ENCODE assay signal across 8 cellular contexts in genomic region chr1:27569088-27569459, GRCh38. TPM values are rescaled to one million over a fixed set of nuclear protein-coding genes. Genes with fewer than 3 reads are reported as not detected.
DNase-seq lines count a peak whose midpoint lies in the region; ATAC-seq and TF ChIP-seq lines count a peak whose summit lies in the region.

No MANE protein-coding gene starts in this region.

- H3K4me3 ChIP-seq in breast epithelium (peak overlapping the region; percentile 26 to 61 (median 42)), mesodermal cell (ENCODE audit: extremely low read depth, insufficient read depth, low read length, poor library complexity, severe bottlenecking) (no peak overlapping the region), uterus (peak overlapping the region in 1 of 2 donors; percentile 31)

- H3K27me3 ChIP-seq in breast epithelium (no peaks in the 10 kb centered on the region), uterus (no peaks in the 10 kb centered on the region)

- no peak overlapping the region for H3K27ac Mint-ChIP-seq in activated naive CD4-positive, alpha-beta T cell treated with anti-CD3 and anti-CD28 coated beads for 36 hours

- peak overlapping the region; percentile 92 to 93 for H3K27ac ChIP-seq in breast epithelium
- peak overlapping the region; percentile 71 for H3K27ac ChIP-seq in mesodermal cell (ENCODE audit: low read depth, low read length, severe bottlenecking)
- peak overlapping the region; percentile 94 to 97 for H3K27ac ChIP-seq in uterus

- H3K4me3 Mint-ChIP-seq in activated naive CD4-positive, alpha-beta T cell treated with anti-CD3 and anti-CD28 coated beads for 36 hours: peak overlapping the region; percentile 63

- WGBS in mesodermal cell (ENCODE audit: insufficient coverage in 2 of 2), 2 experiments: 97 to 100% methylated on average over 2 of the region's 3 CpGs

- H3K9me3 ChIP-seq in breast epithelium (no peaks in the 10 kb centered on the region), mesodermal cell (ENCODE audit: control insufficient read depth, low read length) (no peaks in the 10 kb centered on the region), uterus (no peaks in the 10 kb centered on the region)

- no peaks in the 10 kb centered on the region for H3K27me3 Mint-ChIP-seq in activated naive CD4-positive, alpha-beta T cell treated with anti-CD3 and anti-CD28 coated beads for 36 hours (ENCODE audit: low read depth)

- no peaks in the 10 kb centered on the region for H3K36me3 Mint-ChIP-seq in activated naive CD4-positive, alpha-beta T cell treated with anti-CD3 and anti-CD28 coated beads for 36 hours (ENCODE audit: low read depth)

- TF ChIP-seq POLR2A in breast epithelium (IDR thresholded peaks at IDR 0.05): no peak
- TF ChIP-seq POLR2A in uterus (IDR thresholded peaks at IDR 0.05): peak in 1 of 2 donors; percentile 13

- H3K36me3 ChIP-seq in breast epithelium: no peaks in the 10 kb centered on the region
- peaks cover 12% of the 10 kb centered on the region for H3K36me3 ChIP-seq in mesodermal cell (ENCODE audit: control insufficient read depth, insufficient read depth, low read length)
- no peaks in the 10 kb centered on the region for H3K36me3 ChIP-seq in uterus

- peaks cover 13% of the 10 kb centered on the region for H3K4me1 Mint-ChIP-seq in activated naive CD4-positive, alpha-beta T cell treated with anti-CD3 and anti-CD28 coated beads for 36 hours (ENCODE audit: low read depth)

- no peak for ATAC-seq in GM19455 (IDR thresholded peaks at IDR 0.05; ENCODE audit: unreplicated experiment)

- H3K4me1 ChIP-seq in breast epithelium (peaks cover 47 to 92% of the 10 kb centered on the region in 2 donors), mesodermal cell (ENCODE audit: control insufficient read depth, insufficient read depth, low read length, poor library complexity, severe bottlenecking) (peaks cover 98% of the 10 kb centered on the region), uterus (peaks cover 24 to 63% of the 10 kb centered on the region in 2 donors)

- TF ChIP-seq CTCF in breast epithelium (IDR thresholded peaks at IDR 0.05): no peak
- TF ChIP-seq CTCF in uterus (IDR thresholded peaks at IDR 0.05): no peak

- intact Hi-C loops in activated naive CD4-positive, alpha-beta T cell treated with anti-CD3 and anti-CD28 coated beads for 36 hours (cut with micrococcal nuclease): no loop called here
- intact Hi-C loops in breast epithelium (cut with DNase I; ENCODE audit: low total_unique reads): no loop called here
- intact Hi-C loops in uterus (cut with DNase I; ENCODE audit: low total_unique reads): loop anchor here (5.0 kb wide), 1 partner anchor 33 kb away; the partner anchor contains the start of gene AHDC1
- intact Hi-C loops in posterior cingulate gyrus (cut with DNase I): no loop called here

- H3K9me3 Mint-ChIP-seq in activated naive CD4-positive, alpha-beta T cell treated with anti-CD3 and anti-CD28 coated beads for 36 hours: no peaks in the 10 kb centered on the region

- DNase-seq in activated naive CD4-positive, alpha-beta T cell treated with anti-CD3 and anti-CD28 coated beads for 36 hours: no peak
- no peak for DNase-seq in activated naive CD4-positive, alpha-beta T cell treated with anti-CD3 and anti-CD28 coated beads, Interleukin-2, amount 50 U/mL, for 16 hours
- DNase-seq in breast epithelium (ENCODE audit: low spot score in 2 of 2) (no peak), uterus (peak in 1 of 2 donors; percentile 39), OCI-M2 (lab: John Stamatoyannopoulos, UW; ENCODE audit: unreplicated experiment) (no peak), posterior cingulate gyrus (no peak)

- CTCF ChIA-PET in activated naive CD4-positive, alpha-beta T cell treated with anti-CD3 and anti-CD28 coated beads for 36 hours (lab: Charles Lee): interaction anchor here (0.6 to 8.1 kb wide), 15 partner anchors 8 to 154 kb away, joined by 3 to 93 read pairs (median 4); partner anchors contain the start of genes AHDC1 and IFI6

RNA-seq across cellular contexts. Expression of gene AHDC1, which starts 34.9 kb away (rescaled TPM):
- total RNA-seq in activated naive CD4-positive, alpha-beta T cell treated with anti-CD3 and anti-CD28 coated beads for 36 hours: 10 to 100 TPM in 1 of 2 experiments, 1 to 10 TPM in 1; 7.7 to 10.1 TPM
- total RNA-seq in breast epithelium: 10 to 100 TPM; 10.7 to 17.1 (median 15.4) TPM
- 44.6 TPM for polyA plus RNA-seq in mesodermal cell (2013, experiment 1 of 2)
- 35.0 TPM for polyA plus RNA-seq in mesodermal cell (2013, experiment 2 of 2)
- 100 to 1,000 TPM in 1 of 4 donors, 10 to 100 TPM in 3; 11.2 to 179 (median 50.7) TPM for total RNA-seq in uterus
